In genomic region chr7:108124820-108125219, GRCh38 we compare ENCODE assay signal across 26 cellular contexts. TPM values are rescaled to one million over a fixed set of nuclear protein-coding genes. Genes with fewer than 3 reads are reported as not detected.
DNase-seq lines count a peak whose midpoint lies in the region; ATAC-seq and TF ChIP-seq lines count a peak whose summit lies in the region.
"Had no signal": no experiment of that assay in that cellular context is flagged by ENCODE, and none has a peak within 500 bp of the region (broad histone marks: within the 10 kb centered on the region; RNA-seq: fewer than 3 reads in every experiment).

No MANE protein-coding gene starts in this region.

- TF ChIP-seq CTCF in AG10803 (conservative IDR thresholded peaks at IDR 0.05; ENCODE audit: low read length) (no peak), fibroblast of mammary gland (conservative IDR thresholded peaks at IDR 0.05; ENCODE audit: control insufficient read depth, insufficient read depth, low read depth, low read length) (no peak), omental fat pad (IDR thresholded peaks at IDR 0.05) (no peak)

- DNase-seq in AG10803 (ENCODE audit: low read depth) = peak; percentile 38
- peak; percentile 16 for DNase-seq in HCEC 1CT
- DNase-seq in fibroblast of mammary gland (ENCODE audit: low read depth) = peak; percentile 65
- no peak for DNase-seq in omental fat pad (ENCODE audit: low spot score)
- no peak for DNase-seq in NAMALWA (ENCODE audit: low spot score)
- no peak for DNase-seq in HT-29 (ENCODE audit: low spot score)
- DNase-seq: AML-193; C1 segment of cervical spinal cord; Calu3; CD8-positive, alpha-beta memory T cell; GDM1; KBM-7; NCI-H1092 treated with DMSO at 0.1 percent for 48 hours; NCI-H1436 treated with DMSO at 0.1 percent for 48 hours; NCI-H2029; NCI-H345; NCI-H524; NCI-H774; SIG-M5; SK-N-SH had no signal

- peak; percentile 77 for ATAC-seq in omental fat pad (ENCODE audit: low FRiP score)
- no peak for ATAC-seq in HG03025 (IDR thresholded peaks at IDR 0.05; ENCODE audit: low FRiP score, unreplicated experiment)
- no peak for ATAC-seq in GM19035 (IDR thresholded peaks at IDR 0.05; ENCODE audit: unreplicated experiment)
- ATAC-seq: HepG2, Panc1 had no signal

- H3K4me3 ChIP-seq in AG10803 (ENCODE audit: low read length) (no peak overlapping the region), fibroblast of mammary gland (ENCODE audit: control insufficient read depth, low read depth, low read length) (no peak overlapping the region)
- H3K4me3 ChIP-seq: A549 had no signal

RNA-seq across cellular contexts. Expression of gene LAMB4, which starts 5.3 kb away (rescaled TPM):
- total RNA-seq in omental fat pad = 1 to 10 TPM in 1 of 4 donors, under 1 TPM in 1, not detected in 2; 0.60 to 3.0 TPM
- 0.03 TPM in 1 of 2 replicates, not detected in the other for total RNA-seq in HT-29 (2014; rRNA removed; shearing (Covaris generic))
- total RNA-seq: Calu3; CD8-positive, alpha-beta memory T cell; Daoy; HepG2 had no signal

Comparison
In these comparisons a context has a peak if more than half of its experiments do, and no peak if none do; other contexts are left out.
1. DNase-seq: peak in AG10803 (single experiment), HCEC 1CT (single experiment) and fibroblast of mammary gland (single experiment); none in omental fat pad (single experiment), NAMALWA (single experiment) and HT-29 (single experiment).